14 cellular contexts compared by ENCODE assay signal in the genomic region with DNA sequence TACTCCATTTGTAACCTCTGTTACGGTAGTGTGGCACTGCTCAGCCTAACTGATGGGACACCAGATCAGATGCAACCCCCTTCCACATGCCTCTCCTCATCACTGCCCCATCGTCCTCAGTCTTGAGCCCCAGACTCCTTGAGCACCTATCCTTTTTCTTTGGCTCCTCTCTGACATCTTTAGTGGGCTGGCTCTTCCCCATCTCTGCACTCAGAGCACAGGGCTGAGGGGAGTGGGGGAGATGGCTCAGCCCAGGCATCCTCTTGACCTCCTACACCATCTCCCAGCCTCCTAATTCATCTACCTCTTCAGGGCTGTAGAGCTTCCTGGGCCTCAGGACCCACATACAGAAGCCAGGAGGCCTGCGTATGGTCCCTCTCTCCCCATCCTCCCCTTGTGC. TPM values are rescaled to one million over a fixed set of nuclear protein-coding genes. Genes with fewer than 3 reads are reported as not detected.
DNase-seq lines count a peak whose midpoint lies in the region; ATAC-seq and TF ChIP-seq lines count a peak whose summit lies in the region.
"Had no signal": no experiment of that assay in that cellular context is flagged by ENCODE, and none has a peak within 500 bp of the region (broad histone marks: within the 10 kb centered on the region; RNA-seq: fewer than 3 reads in every experiment).

No MANE protein-coding gene starts in this region.

- no peaks in the 10 kb centered on the region for H3K9me3 Mint-ChIP-seq in CD8-positive, alpha-beta memory T cell
- H3K9me3 Mint-ChIP-seq in endodermal cell: no peaks in the 10 kb centered on the region

- CTCF ChIA-PET in CD8-positive, alpha-beta memory T cell (lab: Charles Lee): no interaction called here

- H3K36me3 Mint-ChIP-seq in CD8-positive, alpha-beta memory T cell: peaks cover 3 to 26% (median 5%) of the 10 kb centered on the region in 3 donors
- H3K36me3 Mint-ChIP-seq in endodermal cell (ENCODE audit: low read depth): peaks cover 3% of the 10 kb centered on the region

- H3K27me3 ChIP-seq in CD8-positive, alpha-beta memory T cell (ENCODE audit: insufficient read depth, low read length, poor library complexity, severe bottlenecking): no peaks in the 10 kb centered on the region
- H3K27me3 ChIP-seq in OCI-LY1 (ENCODE audit: insufficient read depth, low read length) (no peaks in the 10 kb centered on the region), endodermal cell (ENCODE audit: control insufficient read depth, insufficient read depth, low read length, poor library complexity, severe bottlenecking) (no peaks in the 10 kb centered on the region), rectal smooth muscle tissue (ENCODE audit: control insufficient read depth, insufficient read depth, low read length) (no peaks in the 10 kb centered on the region)
- H3K27me3 ChIP-seq: adrenal gland had no signal

- no peak overlapping the region for H3K4me3 ChIP-seq in CD8-positive, alpha-beta memory T cell (ENCODE audit: low read length)
- H3K4me3 ChIP-seq in OCI-LY1 (ENCODE audit: low read depth, low read length, poor library complexity, severe bottlenecking) (no peak overlapping the region), endodermal cell (ENCODE audit: low read length) (no peak overlapping the region), rectal smooth muscle tissue (ENCODE audit: low read length) (no peak overlapping the region)
- H3K4me3 ChIP-seq: mucosa of descending colon had no signal

- H3K27me3 Mint-ChIP-seq in CD8-positive, alpha-beta memory T cell: peaks cover 0 to 1% of the 10 kb centered on the region in 2 donors
- H3K27me3 Mint-ChIP-seq in endodermal cell (ENCODE audit: insufficient read depth): peaks cover 17% of the 10 kb centered on the region

- peak overlapping the region; percentile 81 for H3K4me2 ChIP-seq in OCI-LY1 (ENCODE audit: low read length)

- H3K27ac ChIP-seq in CD8-positive, alpha-beta memory T cell (ENCODE audit: low read depth, low read length): no peak overlapping the region
- H3K27ac ChIP-seq in OCI-LY1 (ENCODE audit: low read depth, low read length, poor library complexity, severe bottlenecking) (peak overlapping the region; percentile 84), endodermal cell (ENCODE audit: low read depth, low read length) (no peak overlapping the region), rectal smooth muscle tissue (ENCODE audit: low read depth, low read length) (peak overlapping the region; percentile 17)

- no peaks in the 10 kb centered on the region for H3K9me2 ChIP-seq in OCI-LY1 (ENCODE audit: low read depth, low read length)

- no peak overlapping the region for H2AFZ ChIP-seq in OCI-LY1 (ENCODE audit: low read length)

- H3F3A ChIP-seq in OCI-LY1 (ENCODE audit: insufficient read depth, low read length): peaks cover 17% of the 10 kb centered on the region

- peak overlapping the region; percentile 29 to 92 (median 76) for H3K27ac Mint-ChIP-seq in CD8-positive, alpha-beta memory T cell
- no peak overlapping the region for H3K27ac Mint-ChIP-seq in endodermal cell

- TF ChIP-seq CTCF in OCI-LY1 (IDR thresholded peaks at IDR 0.05; ENCODE audit: low read length): no peak
- no peak for TF ChIP-seq CTCF in endodermal cell (conservative IDR thresholded peaks at IDR 0.05)
- TF ChIP-seq CTCF in omental fat pad (IDR thresholded peaks at IDR 0.05): no peak

- ATAC-seq in GM19328 (IDR thresholded peaks at IDR 0.05; ENCODE audit: unreplicated experiment) (no peak), omental fat pad (ENCODE audit: low FRiP score) (no peak), GM19351 (IDR thresholded peaks at IDR 0.05; ENCODE audit: unreplicated experiment) (no peak)
- ATAC-seq: mucosa of descending colon had no signal

- POLR2A ChIA-PET in CD8-positive, alpha-beta memory T cell (lab: Charles Lee): no interaction called here

- intact Hi-C loops in posterior vena cava (cut with DNase I): no loop called here

- H3K9ac ChIP-seq in OCI-LY1 (ENCODE audit: low read length): peak overlapping the region; percentile 77; the same call in 1 of the 2 replicates
- H3K9ac ChIP-seq in endodermal cell (ENCODE audit: extremely low read depth, low read length, poor library complexity, severe bottlenecking): no peak overlapping the region
- H3K9ac ChIP-seq in rectal smooth muscle tissue (ENCODE audit: low read length): no peak overlapping the region

- no peaks in the 10 kb centered on the region for H3K79me2 ChIP-seq in OCI-LY1 (ENCODE audit: insufficient read depth, low read length)

- H3K9me3 ChIP-seq in CD8-positive, alpha-beta memory T cell (ENCODE audit: low read length): no peaks in the 10 kb centered on the region
- H3K9me3 ChIP-seq in OCI-LY1 (ENCODE audit: low read length) (no peaks in the 10 kb centered on the region), endodermal cell (ENCODE audit: control insufficient read depth, low read length) (no peaks in the 10 kb centered on the region)
- H3K9me3 ChIP-seq: adrenal gland, mucosa of descending colon had no signal

- peaks cover 12% of the 10 kb centered on the region for H3K36me3 ChIP-seq in CD8-positive, alpha-beta memory T cell (ENCODE audit: insufficient read depth, low read length)
- H3K36me3 ChIP-seq in OCI-LY1 (ENCODE audit: insufficient read depth, low read length) (peaks cover 29% of the 10 kb centered on the region), endodermal cell (ENCODE audit: control insufficient read depth, insufficient read depth, low read length) (peaks cover 8% of the 10 kb centered on the region), rectal smooth muscle tissue (ENCODE audit: control insufficient read depth, insufficient read depth, low read length) (no peaks in the 10 kb centered on the region)

- peaks cover 9 to 34% (median 16%) of the 10 kb centered on the region in 3 donors for H3K4me1 Mint-ChIP-seq in CD8-positive, alpha-beta memory T cell
- H3K4me1 Mint-ChIP-seq in endodermal cell: no peaks in the 10 kb centered on the region

- no peaks in the 10 kb centered on the region for H4K20me1 ChIP-seq in OCI-LY1 (ENCODE audit: insufficient read depth, low read length)

- peak in 1 of 5 donors; percentile 38 for DNase-seq in CD8-positive, alpha-beta memory T cell
- DNase-seq in endodermal cell (no peak), posterior vena cava (ENCODE audit: low spot score) (no peak), omental fat pad (ENCODE audit: low spot score) (no peak)
- DNase-seq: adrenal gland, NCI-H510A treated with DMSO at 0.1 percent for 48 hours, SIG-M5, small intestine had no signal

- peak overlapping the region; percentile 59 to 95 (median 90) for H3K4me3 Mint-ChIP-seq in CD8-positive, alpha-beta memory T cell
- H3K4me3 Mint-ChIP-seq in endodermal cell: peak overlapping the region; percentile 80

- 94% methylated on average over 2 to 3 of the region's 3 CpGs for WGBS in endodermal cell (ENCODE audit: insufficient coverage in 1 of 2, insufficient read length in 1 of 2), 2 experiments

- peaks cover 19% of the 10 kb centered on the region for H3K4me1 ChIP-seq in CD8-positive, alpha-beta memory T cell (ENCODE audit: insufficient read depth, low read length)
- H3K4me1 ChIP-seq in OCI-LY1 (ENCODE audit: insufficient read depth, low read length, severe bottlenecking): peaks cover 71% of the 10 kb centered on the region
- H3K4me1 ChIP-seq in endodermal cell (ENCODE audit: control insufficient read depth, insufficient read depth, low read length): no peaks in the 10 kb centered on the region
- H3K4me1 ChIP-seq in rectal smooth muscle tissue (ENCODE audit: control insufficient read depth, insufficient read depth, low read length): peaks cover 8% of the 10 kb centered on the region

RNA-seq across cellular contexts. Expression of gene POLM, which starts 1.5 kb away (rescaled TPM):
- total RNA-seq in CD8-positive, alpha-beta memory T cell: 10 to 100 TPM; 42.3 to 42.4 TPM
- 22.0 TPM for polyA plus RNA-seq in CD8-positive, alpha-beta memory T cell
- total RNA-seq in endodermal cell (10 to 100 TPM; 23.6 to 27.0 TPM), posterior vena cava (10 to 100 TPM in 1 of 2 donors, 1 to 10 TPM in 1; 9.4 to 16.9 TPM), omental fat pad (10 to 100 TPM; 10.0 to 43.5 (median 21.3) TPM)
- 17.6 TPM for polyA plus RNA-seq in endodermal cell (2013, experiment 1 of 2)
- 16.5 TPM for polyA plus RNA-seq in endodermal cell (2013, experiment 2 of 2)

RNA-seq across cellular contexts. Expression of gene PGAM2, which starts 18.4 kb away (rescaled TPM):
- under 1 TPM; 0.38 to 0.44 TPM for total RNA-seq in CD8-positive, alpha-beta memory T cell
- polyA plus RNA-seq in CD8-positive, alpha-beta memory T cell: not detected
- total RNA-seq in endodermal cell (1 to 10 TPM; 1.2 to 1.3 TPM), posterior vena cava (1 to 10 TPM; 1.6 to 2.1 TPM), omental fat pad (not detected)
- 4.3 TPM for polyA plus RNA-seq in endodermal cell (2013, experiment 1 of 2)
- polyA plus RNA-seq in endodermal cell (2013, experiment 2 of 2): 4.4 TPM

RNA-seq across cellular contexts. Expression of gene AEBP1, which starts 20.3 kb away (rescaled TPM):
- 1 to 10 TPM; 8.4 to 8.9 TPM for total RNA-seq in CD8-positive, alpha-beta memory T cell
- 1.6 TPM for polyA plus RNA-seq in CD8-positive, alpha-beta memory T cell
- total RNA-seq in endodermal cell (10 to 100 TPM; 55.2 to 65.8 TPM), posterior vena cava (100 to 1,000 TPM; 783 to 919 TPM), omental fat pad (100 to 1,000 TPM in 3 of 4 donors, 10 to 100 TPM in 1; 64.9 to 209 (median 163) TPM)
- polyA plus RNA-seq in endodermal cell (2013, experiment 1 of 2): 52.9 TPM
- polyA plus RNA-seq in endodermal cell (2013, experiment 2 of 2): 51.0 TPM
- total RNA-seq: M059J had no signal

RNA-seq across cellular contexts. Expression of gene DBNL, which starts 39.3 kb away (rescaled TPM):
- 100 to 1,000 TPM; 144 to 154 TPM for total RNA-seq in CD8-positive, alpha-beta memory T cell
- 184 TPM for polyA plus RNA-seq in CD8-positive, alpha-beta memory T cell
- total RNA-seq in endodermal cell (10 to 100 TPM; 47.0 to 50.9 TPM), posterior vena cava (10 to 100 TPM; 82.8 to 91.0 TPM), omental fat pad (100 to 1,000 TPM; 106 to 160 (median 127) TPM)
- 49.2 TPM for polyA plus RNA-seq in endodermal cell (2013, experiment 1 of 2)
- 46.7 TPM for polyA plus RNA-seq in endodermal cell (2013, experiment 2 of 2)

RNA-seq across cellular contexts. Expression of gene POLD2, which starts 39.6 kb away (rescaled TPM):
- total RNA-seq in CD8-positive, alpha-beta memory T cell: 100 to 1,000 TPM; 279 to 291 TPM
- 74.1 TPM for polyA plus RNA-seq in CD8-positive, alpha-beta memory T cell
- total RNA-seq in endodermal cell (100 to 1,000 TPM; 127 to 141 TPM), posterior vena cava (10 to 100 TPM; 39.9 to 60.0 TPM), omental fat pad (10 to 100 TPM; 41.9 to 71.3 (median 44.2) TPM)
- polyA plus RNA-seq in endodermal cell (2013, experiment 1 of 2): 118 TPM
- polyA plus RNA-seq in endodermal cell (2013, experiment 2 of 2): 108 TPM

Comparison
In these comparisons a context has a peak if more than half of its experiments do, and no peak if none do; other contexts are left out.
1. H3K27ac ChIP-seq: peak in OCI-LY1 (single experiment) and rectal smooth muscle tissue (single experiment); none in CD8-positive, alpha-beta memory T cell (single experiment) and endodermal cell (single experiment).
2. RNA of gene AEBP1, which starts 20.3 kb away (total RNA-seq): 783 to 919 TPM in posterior vena cava, 64.9 to 209 TPM in omental fat pad and 55.2 to 65.8 TPM in endodermal cell; 8.4 to 8.9 TPM in CD8-positive, alpha-beta memory T cell; every median in the first group is over 4 times any median in the second.